ENCODE assay signal across 1 cellular context in the genomic region with DNA sequence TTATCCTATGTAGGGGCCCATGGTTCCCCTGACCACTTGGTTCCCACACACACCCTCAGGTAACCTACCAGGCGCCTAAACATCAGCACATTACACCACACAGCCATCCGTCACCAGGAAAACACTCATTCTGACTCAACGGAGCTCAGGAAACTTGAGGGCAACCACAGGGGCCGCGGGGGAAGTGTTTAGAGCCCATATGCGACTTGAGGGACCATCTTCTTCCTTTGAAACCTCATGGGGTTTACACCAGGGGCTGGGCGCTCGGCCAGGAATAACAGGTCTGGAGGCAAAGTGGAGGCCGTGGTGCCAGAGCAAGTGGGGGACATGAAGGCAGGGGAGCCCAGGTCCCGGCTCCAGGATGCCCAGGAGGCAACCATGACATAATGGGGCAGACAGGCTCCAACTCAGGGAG.
TF ChIP-seq lines count a peak whose summit lies in the region.

No MANE protein-coding gene starts in this region.

TF ChIP-seq in HEK293, 187 proteins besides CTCF, POLR2A, EP300 and RAD21 (continued from another document):
- TF ChIP-seq TSHZ1 (tag by site-specific recombination; IDR thresholded peaks at IDR 0.05; ENCODE audit: borderline replicate concordance) (no peak), ZNF600 (tag by site-specific recombination; IDR thresholded peaks at IDR 0.05) (peak; percentile 79), ZNF366 (tag by site-specific recombination; conservative IDR thresholded peaks at IDR 0.05) (0 out of 2 replicates have a peak, but pooled peaks have one; percentile 12), TRIM28 (IDR thresholded peaks at IDR 0.05; ENCODE audit: borderline replicate concordance, low read length) (no peak), ZIC2 (tag by site-specific recombination; IDR thresholded peaks at IDR 0.05) (peak; percentile 79), ZNF416 (tag by site-specific recombination; IDR thresholded peaks at IDR 0.05) (no peak), GLIS1 (tag by site-specific recombination; IDR thresholded peaks at IDR 0.05) (peak; percentile 99), ZNF146 (tag by site-specific recombination; IDR thresholded peaks at IDR 0.05) (no peak), ZNF2 (tag by site-specific recombination; IDR thresholded peaks at IDR 0.05) (no peak), OSR2 (tag by site-specific recombination; IDR thresholded peaks at IDR 0.05) (0 out of 2 replicates have a peak, but pooled peaks have one; percentile 20), ZEB2 (tag by site-specific recombination; IDR thresholded peaks at IDR 0.05) (peak; percentile 20; the same call in 1 of the 2 replicates), HOXA7 (CRISPR knock-in tag; IDR thresholded peaks at IDR 0.05; ENCODE audit: borderline replicate concordance) (no peak), ZNF398 (tag by site-specific recombination; IDR thresholded peaks at IDR 0.05) (peak; percentile 43; the same call in 1 of the 2 replicates), GLIS2 (tag by site-specific recombination; IDR thresholded peaks at IDR 0.05) (peak; percentile 57; the same call in 1 of the 2 replicates)
- TF ChIP-seq, protein P1, sequence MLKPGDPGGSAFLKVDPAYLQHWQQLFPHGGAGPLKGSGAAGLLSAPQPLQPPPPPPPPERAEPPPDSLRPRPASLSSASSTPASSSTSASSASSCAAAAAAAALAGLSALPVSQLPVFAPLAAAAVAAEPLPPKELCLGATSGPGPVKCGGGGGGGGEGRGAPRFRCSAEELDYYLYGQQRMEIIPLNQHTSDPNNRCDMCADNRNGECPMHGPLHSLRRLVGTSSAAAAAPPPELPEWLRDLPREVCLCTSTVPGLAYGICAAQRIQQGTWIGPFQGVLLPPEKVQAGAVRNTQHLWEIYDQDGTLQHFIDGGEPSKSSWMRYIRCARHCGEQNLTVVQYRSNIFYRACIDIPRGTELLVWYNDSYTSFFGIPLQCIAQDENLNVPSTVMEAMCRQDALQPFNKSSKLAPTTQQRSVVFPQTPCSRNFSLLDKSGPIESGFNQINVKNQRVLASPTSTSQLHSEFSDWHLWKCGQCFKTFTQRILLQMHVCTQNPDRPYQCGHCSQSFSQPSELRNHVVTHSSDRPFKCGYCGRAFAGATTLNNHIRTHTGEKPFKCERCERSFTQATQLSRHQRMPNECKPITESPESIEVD (tag by site-specific recombination; IDR thresholded peaks at IDR 0.05): no peak
- TF ChIP-seq, protein P2, sequence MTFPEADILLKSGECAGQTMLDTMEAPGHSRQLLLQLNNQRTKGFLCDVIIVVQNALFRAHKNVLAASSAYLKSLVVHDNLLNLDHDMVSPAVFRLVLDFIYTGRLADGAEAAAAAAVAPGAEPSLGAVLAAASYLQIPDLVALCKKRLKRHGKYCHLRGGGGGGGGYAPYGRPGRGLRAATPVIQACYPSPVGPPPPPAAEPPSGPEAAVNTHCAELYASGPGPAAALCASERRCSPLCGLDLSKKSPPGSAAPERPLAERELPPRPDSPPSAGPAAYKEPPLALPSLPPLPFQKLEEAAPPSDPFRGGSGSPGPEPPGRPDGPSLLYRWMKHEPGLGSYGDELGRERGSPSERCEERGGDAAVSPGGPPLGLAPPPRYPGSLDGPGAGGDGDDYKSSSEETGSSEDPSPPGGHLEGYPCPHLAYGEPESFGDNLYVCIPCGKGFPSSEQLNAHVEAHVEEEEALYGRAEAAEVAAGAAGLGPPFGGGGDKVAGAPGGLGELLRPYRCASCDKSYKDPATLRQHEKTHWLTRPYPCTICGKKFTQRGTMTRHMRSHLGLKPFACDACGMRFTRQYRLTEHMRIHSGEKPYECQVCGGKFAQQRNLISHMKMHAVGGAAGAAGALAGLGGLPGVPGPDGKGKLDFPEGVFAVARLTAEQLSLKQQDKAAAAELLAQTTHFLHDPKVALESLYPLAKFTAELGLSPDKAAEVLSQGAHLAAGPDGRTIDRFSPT (tag by site-specific recombination; IDR thresholded peaks at IDR 0.05): peak; percentile 30; the same call in 1 of the 2 replicates
TF ChIP-seq in HEK293: peak in this region for 13.
